In the genomic region with DNA sequence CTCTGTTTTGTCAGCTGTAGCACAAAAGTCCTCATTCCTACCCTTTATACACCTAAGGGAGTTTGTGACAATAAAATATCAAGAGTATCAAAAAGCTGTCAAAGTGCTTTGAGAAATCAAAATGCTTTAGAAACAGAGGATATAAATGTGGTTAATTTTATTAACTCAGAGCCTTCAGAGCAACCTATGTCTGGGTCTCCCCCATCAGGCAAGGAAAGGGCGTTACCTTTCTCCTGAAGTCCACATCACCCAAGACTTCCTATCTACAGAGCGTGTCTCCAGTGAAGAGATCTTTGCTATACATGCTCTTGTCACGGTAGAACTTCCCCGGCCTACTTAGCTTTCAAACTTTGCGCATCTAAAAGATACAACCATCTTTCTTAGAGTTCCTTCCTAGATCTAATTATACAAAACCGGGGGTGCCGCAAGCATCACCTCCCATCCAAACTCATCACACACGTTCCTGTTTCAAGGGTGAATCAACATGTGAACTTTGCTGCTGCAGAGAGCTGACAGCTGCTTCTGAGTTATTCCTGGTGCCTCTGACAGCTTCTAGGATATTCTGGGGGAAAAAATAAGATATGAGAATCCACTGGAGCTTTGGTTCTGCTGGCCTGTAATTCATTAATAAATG, we compare ENCODE assay signal across 33 cellular contexts.
"Had no signal": no experiment of that assay in that cellular context is flagged by ENCODE, and none has a peak within 500 bp of the region (broad histone marks: within the 10 kb centered on the region; RNA-seq: fewer than 3 reads in every experiment).

No MANE protein-coding gene starts in this region.

- H3K4me3 Mint-ChIP-seq: activated CD4-positive, alpha-beta memory T cell treated with anti-CD3 and anti-CD28 coated beads for 36 hours; activated CD4-positive, alpha-beta T cell treated with anti-CD3 and anti-CD28 coated beads, Interleukin-2, amount 10 ng/mL, durations not matched to agents 24 days and 14 days; activated naive CD4-positive, alpha-beta T cell treated with anti-CD3 and anti-CD28 coated beads for 36 hours; activated naive CD8-positive, alpha-beta T cell treated with anti-CD3 and anti-CD28 coated beads, Interleukin-2, amount 10 ng/mL, durations not matched to agents 7 days and 5 days; activated T-helper 1 cell treated with anti-CD3 and anti-CD28 coated beads, Interleukin-12 subunit alpha, Interleukin-12 subunit beta, Interleukin-2, Interleukin-4 antibody, amounts not matched to agents 30 ng/mL and 10 ng/mL and 1 ng/mL, durations not matched to agents 14 hours and 24 hours and 36 hours; brain; dendritic cell treated with granulocyte-macrophage colony-stimulating factor and Interleukin-4, amounts not matched to agents 40 ng/mL and 50 ng/mL, for 4 days; mesothelial cell of epicardium; naive B cell; stimulated activated naive B cell treated with anti-CD40 and anti-IgM and Interleukin-4, amounts not matched to agents 10 μg/mL and 1 μg/mL and 100 μg/mL, for 72 hours; T-helper 17 cell had no signal

- H3K36me3 ChIP-seq: ascending aorta, esophagus squamous epithelium, ovary, sigmoid colon, stomach, thyroid gland, upper lobe of left lung, vagina, WERI-Rb-1 had no signal

- H2AFZ ChIP-seq: hepatocyte had no signal

- H3K27me3 Mint-ChIP-seq: activated CD4-positive, alpha-beta memory T cell treated with anti-CD3 and anti-CD28 coated beads for 36 hours; brain; progenitor cell of endocrine pancreas had no signal

- H3K36me3 Mint-ChIP-seq: activated CD4-positive, alpha-beta memory T cell treated with anti-CD3 and anti-CD28 coated beads for 36 hours; activated naive CD8-positive, alpha-beta T cell treated with anti-CD3 and anti-CD28 coated beads, Interleukin-2, amount 10 ng/mL, durations not matched to agents 7 days and 5 days; brain; naive B cell; stimulated activated naive B cell treated with anti-CD40 and anti-IgM and Interleukin-4, amounts not matched to agents 10 μg/mL and 1 μg/mL and 100 μg/mL, for 72 hours had no signal

- ATAC-seq: stimulated activated naive B cell treated with anti-CD40 and anti-IgM and Interleukin-4, amounts not matched to agents 10 μg/mL and 1 μg/mL and 100 μg/mL, for 72 hours; T-helper 17 cell had no signal

- H3K9me3 ChIP-seq: ascending aorta, esophagus squamous epithelium, ovary, sigmoid colon, stomach, thyroid gland, upper lobe of left lung, vagina had no signal

- H3K4me1 Mint-ChIP-seq: activated CD4-positive, alpha-beta T cell treated with anti-CD3 and anti-CD28 coated beads, Interleukin-2, amount 10 ng/mL, durations not matched to agents 24 days and 14 days; naive B cell; stimulated activated naive B cell treated with anti-CD40 and anti-IgM and Interleukin-4, amounts not matched to agents 10 μg/mL and 1 μg/mL and 100 μg/mL, for 72 hours; T-helper 17 cell had no signal

- DNase-seq: activated CD4-positive, alpha-beta memory T cell treated with anti-CD3 and anti-CD28 coated beads for 36 hours; activated CD4-positive, alpha-beta T cell treated with anti-CD3 and anti-CD28 coated beads, Interleukin-2, amount 10 ng/mL, durations not matched to agents 24 days and 14 days; activated CD4-positive, CD25-positive, alpha-beta regulatory T cell treated with anti-CD3 and anti-CD28 coated beads, Interleukin-2, amount 50 U/mL, for 72 hours; activated CD8-positive, alpha-beta memory T cell treated with anti-CD3 and anti-CD28 coated beads, Interleukin-2, amount 50 U/mL, for 4 hours; activated effector memory CD4-positive, alpha-beta T cell treated with anti-CD3 and anti-CD28 coated beads, Interleukin-2, amount 50 U/mL, for 16 hours; activated naive CD4-positive, alpha-beta T cell treated with anti-CD3 and anti-CD28 coated beads for 36 hours; activated naive CD8-positive, alpha-beta T cell treated with anti-CD3 and anti-CD28 coated beads, Interleukin-2, amount 10 ng/mL, durations not matched to agents 7 days and 5 days; activated T-cell treated with anti-CD3 and anti-CD28 coated beads, Interleukin-2, amount 50 U/mL, for 1 hour; central memory CD4-positive, alpha-beta T cell; esophagus squamous epithelium; islet precursor cell; left cardiac atrium; naive B cell; ovary; retina; sigmoid colon; stimulated activated CD4-positive, alpha-beta T cell treated with anti-CD3 and anti-CD28 coated beads, Interleukin-2, amount 100 ng/mL, for 24 hours; stimulated activated naive B cell treated with anti-CD40 and anti-IgM and Interleukin-4, amounts not matched to agents 10 μg/mL and 1 μg/mL and 100 μg/mL, for 72 hours; stomach; T-helper 17 cell; T1000; thyroid gland; upper lobe of left lung; WERI-Rb-1 had no signal

- H3K9me3 Mint-ChIP-seq: activated CD4-positive, alpha-beta memory T cell treated with anti-CD3 and anti-CD28 coated beads for 36 hours; activated CD4-positive, alpha-beta T cell treated with anti-CD3 and anti-CD28 coated beads, Interleukin-2, amount 10 ng/mL, durations not matched to agents 24 days and 14 days; activated naive CD4-positive, alpha-beta T cell treated with anti-CD3 and anti-CD28 coated beads for 36 hours; activated naive CD8-positive, alpha-beta T cell treated with anti-CD3 and anti-CD28 coated beads, Interleukin-2, amount 10 ng/mL, durations not matched to agents 7 days and 5 days; activated T-helper 1 cell treated with anti-CD3 and anti-CD28 coated beads, Interleukin-12 subunit alpha, Interleukin-12 subunit beta, Interleukin-2, Interleukin-4 antibody, amounts not matched to agents 30 ng/mL and 10 ng/mL and 1 ng/mL, durations not matched to agents 14 hours and 24 hours and 36 hours; brain; dendritic cell treated with granulocyte-macrophage colony-stimulating factor and Interleukin-4, amounts not matched to agents 40 ng/mL and 50 ng/mL, for 4 days; mesothelial cell of epicardium; stimulated activated naive B cell treated with anti-CD40 and anti-IgM and Interleukin-4, amounts not matched to agents 10 μg/mL and 1 μg/mL and 100 μg/mL, for 72 hours had no signal

- H3K27me3 ChIP-seq: ascending aorta, esophagus squamous epithelium, hepatocyte, ovary, sigmoid colon, stomach, thyroid gland, upper lobe of left lung, vagina had no signal

- H3K27ac ChIP-seq: ascending aorta, esophagus squamous epithelium, hepatocyte, ovary, sigmoid colon, stomach, thyroid gland, upper lobe of left lung, vagina, WERI-Rb-1 had no signal

- H3K4me1 ChIP-seq: ascending aorta, sigmoid colon, stomach, upper lobe of left lung, vagina had no signal

- H3K4me2 ChIP-seq: hepatocyte, smooth muscle cell had no signal

- H3K4me3 ChIP-seq: ascending aorta, esophagus squamous epithelium, hepatocyte, ovary, sigmoid colon, smooth muscle cell, stomach, thyroid gland, upper lobe of left lung, vagina had no signal

- H3K27ac Mint-ChIP-seq: activated CD4-positive, alpha-beta memory T cell treated with anti-CD3 and anti-CD28 coated beads for 36 hours; activated CD4-positive, alpha-beta T cell treated with anti-CD3 and anti-CD28 coated beads, Interleukin-2, amount 10 ng/mL, durations not matched to agents 24 days and 14 days; activated naive CD4-positive, alpha-beta T cell treated with anti-CD3 and anti-CD28 coated beads for 36 hours; activated naive CD8-positive, alpha-beta T cell treated with anti-CD3 and anti-CD28 coated beads, Interleukin-2, amount 10 ng/mL, durations not matched to agents 7 days and 5 days; activated T-helper 1 cell treated with anti-CD3 and anti-CD28 coated beads, Interleukin-12 subunit alpha, Interleukin-12 subunit beta, Interleukin-2, Interleukin-4 antibody, amounts not matched to agents 30 ng/mL and 10 ng/mL and 1 ng/mL, durations not matched to agents 14 hours and 24 hours and 36 hours; brain; dendritic cell treated with granulocyte-macrophage colony-stimulating factor and Interleukin-4, amounts not matched to agents 40 ng/mL and 50 ng/mL, for 4 days; naive B cell; progenitor cell of endocrine pancreas; stimulated activated naive B cell treated with anti-CD40 and anti-IgM and Interleukin-4, amounts not matched to agents 10 μg/mL and 1 μg/mL and 100 μg/mL, for 72 hours; T-helper 17 cell had no signal
